21 cellular contexts compared by ENCODE assay signal in genomic region chr10:2208106-2208505, GRCh38.
"Had no signal": no experiment of that assay in that cellular context is flagged by ENCODE, and none has a peak within 500 bp of the region (broad histone marks: within the 10 kb centered on the region; RNA-seq: fewer than 3 reads in every experiment).

No MANE protein-coding gene starts in this region.

- H3K4me3 ChIP-seq: colonic mucosa, esophagus squamous epithelium, lower lobe of right lung, mucosa of descending colon, right lobe of liver, thyroid gland, vagina had no signal

- H3K27me3 ChIP-seq: colonic mucosa, esophagus squamous epithelium, neutrophil, right lobe of liver, thyroid gland, vagina had no signal

- H3K27ac ChIP-seq: colonic mucosa, esophagus squamous epithelium, lower lobe of right lung, neutrophil, parathyroid adenoma, right lobe of liver, thyroid gland, vagina had no signal

- DNase-seq: colonic mucosa; effector memory CD4-positive, alpha-beta T cell; esophagus squamous epithelium; hypothalamus; left ventricle myocardium superior; lower lobe of right lung; mucosa of descending colon; naive B cell; right lobe of liver; small intestine; stimulated activated CD4-positive, alpha-beta T cell treated with anti-CD3 and anti-CD28 coated beads, Interleukin-15, amount 100 ng/mL, for 24 hours; stimulated activated CD4-positive, alpha-beta T cell treated with anti-CD3 and anti-CD28 coated beads, Interleukin-2, amount 100 ng/mL, for 48 hours; stimulated activated naive B cell treated with anti-CD40 and anti-IgM and Interleukin-4, amounts not matched to agents 10 μg/mL and 1 μg/mL and 100 μg/mL, for 72 hours; thyroid gland; trophoblast cell had no signal

- H3K4me1 ChIP-seq: colonic mucosa, esophagus squamous epithelium, lower lobe of right lung, parathyroid adenoma, right lobe of liver, thyroid gland, vagina had no signal

- H3K9me3 ChIP-seq: colonic mucosa, esophagus squamous epithelium, lower lobe of right lung, neutrophil, right lobe of liver, thyroid gland, vagina had no signal

- FAIRE-seq: endothelial cell of umbilical vein, frontal cortex, keratinocyte, small intestine had no signal

- H3K36me3 ChIP-seq: colonic mucosa, esophagus squamous epithelium, lower lobe of right lung, neutrophil, right lobe of liver, thyroid gland, vagina had no signal
